ENCODE assay signal across 8 cellular contexts in genomic region chr5:88785396-88786216, GRCh38.
DNase-seq lines count a peak whose midpoint lies in the region; ATAC-seq and TF ChIP-seq lines count a peak whose summit lies in the region.

No MANE protein-coding gene starts in this region.

- H3K4me2 ChIP-seq in osteoblast (ENCODE audit: insufficient read depth, low read length), result peak overlapping the region; percentile 85

- H2AFZ ChIP-seq in osteoblast (ENCODE audit: low read length), result peak overlapping the region; percentile 14

- no peaks in the 10 kb centered on the region for H3K79me2 ChIP-seq in osteoblast (ENCODE audit: insufficient read depth, low read length)

- H3K9me3 ChIP-seq in SJSA1 (replicated peaks), result no peaks in the 10 kb centered on the region
- no peaks in the 10 kb centered on the region for H3K9me3 ChIP-seq in osteoblast (ENCODE audit: low read depth, low read length)

- H4K20me1 ChIP-seq in osteoblast (ENCODE audit: insufficient read depth, low read length), result no peaks in the 10 kb centered on the region

- H3K4me1 ChIP-seq in SJSA1 (replicated peaks) (peaks cover 37% of the 10 kb centered on the region), osteoblast (ENCODE audit: insufficient read depth, low read length) (peaks cover 26% of the 10 kb centered on the region)

- DNase-seq in BJ (ENCODE audit: low read depth) (peak; percentile 91), SJSA1 (ENCODE audit: low read depth in 1 of 2, low spot score in 2 of 2) (peak; percentile 88 to 97), fibroblast of the conjunctiva (ENCODE audit: low read depth) (peak; percentile 85), osteoblast (ENCODE audit: insufficient read length, low spot score, missing footprints) (peak; percentile 29), NCI-H1436 (lab: John Stamatoyannopoulos, UW) (no peak), KG1 (lab: John Stamatoyannopoulos, UW) (no peak)

- POLR2A ChIA-PET in BJ (lab: Charles Lee), result no interaction called here

- ATAC-seq in GM19397 (IDR thresholded peaks at IDR 0.05; ENCODE audit: unreplicated experiment) (peak; percentile 42), HG03457 (IDR thresholded peaks at IDR 0.05; ENCODE audit: unreplicated experiment) (peak; percentile 58)

- TF ChIP-seq CTCF in BJ (IDR thresholded peaks at IDR 0.05; ENCODE audit: insufficient read depth, low read depth, low read length) (no peak), osteoblast (IDR thresholded peaks at IDR 0.05; ENCODE audit: extremely low read depth, low read depth, low read length) (no peak)

- H3K36me3 ChIP-seq in BJ (ENCODE audit: control insufficient read depth, insufficient read depth, low read length) (no peaks in the 10 kb centered on the region), SJSA1 (no peaks in the 10 kb centered on the region), osteoblast (ENCODE audit: insufficient read depth, low read length) (no peaks in the 10 kb centered on the region)

- CTCF ChIA-PET in BJ (lab: Yijun Ruan, JAX), result interaction anchor here (0.5 to 1.4 kb wide), 3 partner anchors 34 to 58 kb away, joined by 3 to 6 read pairs (median 4); no protein-coding TSS in a partner anchor

- peak overlapping the region; percentile 99 for H3K27ac ChIP-seq in SJSA1
- peak overlapping the region; percentile 100 for H3K27ac ChIP-seq in osteoblast (ENCODE audit: low read depth, low read length)

- no peaks in the 10 kb centered on the region for H3K27me3 ChIP-seq in BJ (ENCODE audit: control insufficient read depth, insufficient read depth, low read length)
- H3K27me3 ChIP-seq in SJSA1 (replicated peaks), result no peaks in the 10 kb centered on the region
- no peaks in the 10 kb centered on the region for H3K27me3 ChIP-seq in osteoblast (ENCODE audit: insufficient read depth, low read length)

- H3K4me3 ChIP-seq in BJ (ENCODE audit: low read depth, low read length) (peak overlapping the region; percentile 11; the same call in 1 of the 2 replicates), SJSA1 (peak overlapping the region; percentile 35), osteoblast (ENCODE audit: insufficient read depth, low read length) (peak overlapping the region; percentile 37)

Comparison
In these comparisons a context has a peak if more than half of its experiments do, and no peak if none do; other contexts are left out.
1. DNase-seq: peak in BJ (single experiment), SJSA1 (2 of 2), fibroblast of the conjunctiva (single experiment) and osteoblast (single experiment); none in NCI-H1436 (single experiment) and KG1 (single experiment).
2. Peak in every context shown above with its lines, with median percentiles within 50 percentile points of each other: H3K4me3 ChIP-seq.